ENCODE assay signal across 1 cellular context in the genomic region with DNA sequence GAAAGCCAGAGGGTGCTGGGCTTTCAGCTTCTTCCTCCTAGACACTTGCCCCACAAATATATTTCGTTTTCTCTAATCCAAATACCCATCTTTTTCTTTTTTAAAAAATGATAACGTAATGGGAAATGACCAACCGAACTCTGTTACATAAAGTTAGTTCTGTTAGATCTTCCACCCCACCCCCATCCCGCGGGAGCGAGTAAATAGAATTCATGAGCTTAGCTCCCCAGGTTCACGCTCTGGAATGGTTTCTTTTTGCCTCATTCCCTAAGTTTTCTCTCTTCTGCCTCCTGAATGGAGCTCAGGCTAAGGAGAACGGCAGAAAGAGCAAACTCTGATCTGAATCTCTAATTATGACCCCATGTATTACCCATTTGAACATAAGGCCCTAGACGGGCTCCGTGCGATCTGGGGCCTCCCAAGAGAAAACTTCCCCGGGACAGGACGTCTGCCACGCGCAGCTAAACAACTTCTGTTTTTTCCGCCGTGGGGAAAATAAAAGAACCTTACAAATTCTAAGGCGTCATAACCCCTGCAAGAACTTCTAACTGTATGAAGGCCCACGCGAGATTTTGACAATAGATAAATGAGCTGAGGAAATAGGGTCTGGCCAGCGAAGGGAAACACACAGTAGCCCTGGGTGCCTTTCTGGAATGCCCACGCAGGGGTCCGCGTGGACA.
TF ChIP-seq lines count a peak whose summit lies in the region.

No MANE protein-coding gene starts in this region.

TF ChIP-seq in K562, 482 proteins besides CTCF, POLR2A, EP300 and RAD21 (continued from another document):
- peak; percentile 10; the same call in 1 of the 2 replicates for TF ChIP-seq CXXC5 (CRISPR knock-in tag; IDR thresholded peaks at IDR 0.05)
- TF ChIP-seq MBD1 (CRISPR knock-in tag; IDR thresholded peaks at IDR 0.05), result no peak
- no peak for TF ChIP-seq MTA2 (IDR thresholded peaks at IDR 0.05; ENCODE audit: low read depth)
- no peak for TF ChIP-seq NONO (IDR thresholded peaks at IDR 0.05; ENCODE audit: low read depth in 2 of 2, low read length in 1 of 2)
- TF ChIP-seq C11orf30 (IDR thresholded peaks at IDR 0.05; ENCODE audit: low read depth), result no peak
- no peak for TF ChIP-seq TAF7 (tag; IDR thresholded peaks at IDR 0.05)
- TF ChIP-seq CBFA2T3 (IDR thresholded peaks at IDR 0.05), result no peak
